Comparison of ENCODE assay signal across 10 cellular contexts in the genomic region with DNA sequence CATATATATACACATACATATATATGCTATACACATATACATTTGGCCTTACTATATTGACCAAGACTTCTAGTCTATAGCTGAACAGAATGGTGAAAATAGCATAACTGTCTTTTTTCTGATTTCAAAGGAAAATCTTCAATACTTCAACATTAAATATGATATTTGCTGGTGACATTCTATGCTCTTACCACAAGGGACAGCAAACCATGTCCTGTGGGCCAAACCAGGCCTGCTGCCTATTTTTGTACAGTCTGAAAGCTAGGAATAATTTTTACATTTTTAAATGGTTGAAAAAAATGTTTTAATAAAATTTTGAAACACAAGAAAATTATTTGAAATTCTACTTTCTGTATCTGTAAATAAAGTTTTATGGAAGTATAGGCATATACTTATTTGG.
DNase-seq lines count a peak whose midpoint lies in the region; ATAC-seq and TF ChIP-seq lines count a peak whose summit lies in the region.
"Had no signal": no experiment of that assay in that cellular context is flagged by ENCODE, and none has a peak within 500 bp of the region (broad histone marks: within the 10 kb centered on the region; RNA-seq: fewer than 3 reads in every experiment).

No MANE protein-coding gene starts in this region.

- H3K27me3 ChIP-seq in A673 (replicated peaks; ENCODE audit: insufficient read depth, low read depth, low read length, poor library complexity) (peaks cover 3% of the 10 kb centered on the region), PC-9 (ENCODE audit: insufficient read depth, low read depth) (no peaks in the 10 kb centered on the region)

- BruUV-seq in A673 (replicated peaks; lab: Mats Ljungman, UMichigan) (no TSS peak), PC-9 (replicated peaks; lab: Mats Ljungman, UMichigan) (no TSS peak)

- H3K36me3 ChIP-seq in A673 (ENCODE audit: insufficient read depth, low read length, poor library complexity, severe bottlenecking) (no peaks in the 10 kb centered on the region), PC-9 (ENCODE audit: low read depth) (no peaks in the 10 kb centered on the region)

- no peaks in the 10 kb centered on the region for H3K9me3 ChIP-seq in A673 (ENCODE audit: low read depth, low read length, poor library complexity, severe bottlenecking)
- H3K9me3 ChIP-seq in PC-9 (ENCODE audit: insufficient read depth, low read depth) = no peaks in the 10 kb centered on the region

- intact Hi-C loops in A673 (cut with micrococcal nuclease; ENCODE audit: unreplicated experiment) (no loop called here), PC-9 (cut with micrococcal nuclease; ENCODE audit: unreplicated experiment) (no loop called here)

- no peaks in the 10 kb centered on the region for H3K4me1 ChIP-seq in A673 (ENCODE audit: insufficient read depth, low read length, poor library complexity, severe bottlenecking)
- H3K4me1 ChIP-seq in PC-9 (replicated peaks; ENCODE audit: insufficient read depth) = no peaks in the 10 kb centered on the region

- H3K9me2 ChIP-seq in PC-9 (ENCODE audit: insufficient read depth) = no peaks in the 10 kb centered on the region

- H2AFZ ChIP-seq in PC-9 = no peak overlapping the region

- H3K27ac ChIP-seq in A673 (ENCODE audit: low read depth, low read length, poor library complexity, severe bottlenecking) (no peak overlapping the region), PC-9 (no peak overlapping the region)

- ATAC-seq in GM21825 (IDR thresholded peaks at IDR 0.05; ENCODE audit: unreplicated experiment) (no peak), HG03139 (IDR thresholded peaks at IDR 0.05; ENCODE audit: unreplicated experiment) (no peak)
- ATAC-seq: activated CD8-positive, alpha-beta memory T cell treated with anti-CD3 and anti-CD28 coated beads, Interleukin-2, amount 10 ng/mL, durations not matched to agents 7 days and 5 days had no signal

- no peaks in the 10 kb centered on the region for H3K79me2 ChIP-seq in PC-9 (ENCODE audit: low read depth)

- H3K4me3 ChIP-seq in A673 (ENCODE audit: low read depth, low read length, poor library complexity, severe bottlenecking) = no peak overlapping the region
- no peak overlapping the region for H3K4me3 ChIP-seq in GM12864 (ENCODE audit: low read depth, low read length)
- H3K4me3 ChIP-seq in PC-9 = no peak overlapping the region
- H3K4me3 ChIP-seq in fibroblast of villous mesenchyme (ENCODE audit: low read depth, low read length) = no peak overlapping the region

- CTCF ChIA-PET in A673 (lab: Charles Lee) (no interaction called here), PC-9 (lab: Charles Lee) (no interaction called here)

- POLR2A ChIA-PET in A673 (lab: Charles Lee; ENCODE audit: low non-redundant PET) (no interaction called here), PC-9 (lab: Charles Lee; ENCODE audit: unreplicated experiment) (no interaction called here)

- DNase-seq in A673 (ENCODE audit: low spot score) (no peak), GM12864 (ENCODE audit: low read depth) (no peak), PC-9 (no peak), fibroblast of villous mesenchyme (ENCODE audit: low read depth) (no peak), HuH-7.5 (ENCODE audit: low spot score) (no peak), AML-193 (lab: John Stamatoyannopoulos, UW) (no peak)
- DNase-seq: activated CD8-positive, alpha-beta memory T cell treated with anti-CD3 and anti-CD28 coated beads, Interleukin-2, amount 10 ng/mL, durations not matched to agents 7 days and 5 days; T-helper 2 cell had no signal

- no peak overlapping the region for H3K4me2 ChIP-seq in PC-9

- H3F3A ChIP-seq in PC-9 (ENCODE audit: insufficient read depth, low read depth) = no peaks in the 10 kb centered on the region

- TF ChIP-seq CTCF in A673 (conservative IDR thresholded peaks at IDR 0.05; ENCODE audit: low read depth, low read length) (peak; percentile 28; the same call in 1 of the 2 replicates), GM12864 (IDR thresholded peaks at IDR 0.05; ENCODE audit: low read depth, low read length, missing control alignments) (peak; percentile 22), PC-9 (conservative IDR thresholded peaks at IDR 0.05) (peak; percentile 52), fibroblast of villous mesenchyme (IDR thresholded peaks at IDR 0.05; ENCODE audit: insufficient read depth, low read depth, low read length) (peak; percentile 34)

- H4K20me1 ChIP-seq in PC-9 (ENCODE audit: insufficient read depth) = no peaks in the 10 kb centered on the region
